In the genomic region with DNA sequence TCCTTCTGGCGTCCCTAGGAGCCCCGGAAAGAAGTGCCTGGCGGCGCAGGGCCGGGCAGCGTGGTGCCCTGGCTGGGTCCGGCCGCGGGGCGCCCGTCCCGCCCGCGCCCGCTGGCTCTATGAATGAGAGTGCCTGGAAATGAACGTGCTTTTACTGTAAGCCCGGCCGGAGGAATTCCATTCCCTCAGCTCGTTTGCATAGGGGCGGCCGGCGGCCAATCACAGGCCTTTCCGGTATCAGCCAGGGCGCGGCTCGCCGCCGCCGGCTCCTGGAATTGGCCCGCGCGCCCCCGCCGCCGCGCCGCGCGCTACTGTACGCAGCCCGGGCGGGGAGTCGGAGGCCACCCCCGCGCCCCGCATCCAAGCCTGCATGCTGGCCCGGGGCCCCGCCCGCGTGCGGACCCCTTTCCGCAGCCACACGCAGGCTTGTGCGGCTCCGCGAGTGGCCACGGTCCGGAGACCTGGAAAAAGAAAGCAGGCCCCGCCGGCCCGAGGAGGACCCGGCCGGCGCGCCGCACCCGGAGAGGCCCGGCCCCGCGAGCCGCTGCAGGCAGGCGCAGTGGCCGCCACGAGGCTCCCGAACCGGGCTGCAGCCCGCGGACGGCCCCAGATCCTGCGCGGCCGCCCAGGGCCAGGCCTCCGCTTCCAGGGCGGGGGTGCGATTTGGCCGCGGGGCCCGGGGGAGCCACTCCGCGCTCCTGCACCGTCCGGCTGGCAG, we compare ENCODE assay signal across 1 cellular context.
TF ChIP-seq lines count a peak whose summit lies in the region.

No MANE protein-coding gene starts in this region.

TF ChIP-seq in HepG2, 621 proteins besides CTCF, POLR2A, EP300 and RAD21 (continued from another document and continues in another):
- TF ChIP-seq, protein P1, sequence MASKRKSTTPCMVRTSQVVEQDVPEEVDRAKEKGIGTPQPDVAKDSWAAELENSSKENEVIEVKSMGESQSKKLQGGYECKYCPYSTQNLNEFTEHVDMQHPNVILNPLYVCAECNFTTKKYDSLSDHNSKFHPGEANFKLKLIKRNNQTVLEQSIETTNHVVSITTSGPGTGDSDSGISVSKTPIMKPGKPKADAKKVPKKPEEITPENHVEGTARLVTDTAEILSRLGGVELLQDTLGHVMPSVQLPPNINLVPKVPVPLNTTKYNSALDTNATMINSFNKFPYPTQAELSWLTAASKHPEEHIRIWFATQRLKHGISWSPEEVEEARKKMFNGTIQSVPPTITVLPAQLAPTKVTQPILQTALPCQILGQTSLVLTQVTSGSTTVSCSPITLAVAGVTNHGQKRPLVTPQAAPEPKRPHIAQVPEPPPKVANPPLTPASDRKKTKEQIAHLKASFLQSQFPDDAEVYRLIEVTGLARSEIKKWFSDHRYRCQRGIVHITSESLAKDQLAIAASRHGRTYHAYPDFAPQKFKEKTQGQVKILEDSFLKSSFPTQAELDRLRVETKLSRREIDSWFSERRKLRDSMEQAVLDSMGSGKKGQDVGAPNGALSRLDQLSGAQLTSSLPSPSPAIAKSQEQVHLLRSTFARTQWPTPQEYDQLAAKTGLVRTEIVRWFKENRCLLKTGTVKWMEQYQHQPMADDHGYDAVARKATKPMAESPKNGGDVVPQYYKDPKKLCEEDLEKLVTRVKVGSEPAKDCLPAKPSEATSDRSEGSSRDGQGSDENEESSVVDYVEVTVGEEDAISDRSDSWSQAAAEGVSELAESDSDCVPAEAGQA (IDR thresholded peaks at IDR 0.05; ENCODE audit: low read depth): no peak
- TF ChIP-seq, protein P1 (CRISPR knock-in tag; IDR thresholded peaks at IDR 0.05; ENCODE audit: borderline replicate concordance): 0 out of 2 replicates have a peak, but pooled peaks have one; percentile 80
- TF ChIP-seq SMAD3 (CRISPR knock-in tag; IDR thresholded peaks at IDR 0.05) (no peak), ZC3H13 (CRISPR knock-in tag; IDR thresholded peaks at IDR 0.05) (no peak), ZNF207 (IDR thresholded peaks at IDR 0.05; ENCODE audit: borderline replicate concordance) (no peak), RBM39 (IDR thresholded peaks at IDR 0.05; ENCODE audit: low read depth, low read length, poor library complexity, severe bottlenecking) (peak; percentile 66), SRSF1 (optimal IDR thresholded peaks at IDR 0.05; ENCODE audit: low read depth, low read length) (peak; percentile 29), ETV6 (CRISPR knock-in tag; conservative IDR thresholded peaks at IDR 0.05) (no peak), CEBPB (IDR thresholded peaks at IDR 0.05; ENCODE audit: borderline replicate concordance, low read depth, low read length) (no peak), MED8 (CRISPR knock-in tag; IDR thresholded peaks at IDR 0.05; ENCODE audit: insufficient replicate concordance) (no peak), JUN (CRISPR knock-in tag; IDR thresholded peaks at IDR 0.05) (no peak), YEATS2 (CRISPR knock-in tag; IDR thresholded peaks at IDR 0.05; ENCODE audit: borderline replicate concordance) (no peak), GPN1 (CRISPR knock-in tag; IDR thresholded peaks at IDR 0.05; ENCODE audit: borderline replicate concordance) (no peak), ZFP36 (IDR thresholded peaks at IDR 0.05; ENCODE audit: borderline replicate concordance, low read depth, low read length, partially characterized antibody) (no peak)
- TF ChIP-seq, protein P2, sequence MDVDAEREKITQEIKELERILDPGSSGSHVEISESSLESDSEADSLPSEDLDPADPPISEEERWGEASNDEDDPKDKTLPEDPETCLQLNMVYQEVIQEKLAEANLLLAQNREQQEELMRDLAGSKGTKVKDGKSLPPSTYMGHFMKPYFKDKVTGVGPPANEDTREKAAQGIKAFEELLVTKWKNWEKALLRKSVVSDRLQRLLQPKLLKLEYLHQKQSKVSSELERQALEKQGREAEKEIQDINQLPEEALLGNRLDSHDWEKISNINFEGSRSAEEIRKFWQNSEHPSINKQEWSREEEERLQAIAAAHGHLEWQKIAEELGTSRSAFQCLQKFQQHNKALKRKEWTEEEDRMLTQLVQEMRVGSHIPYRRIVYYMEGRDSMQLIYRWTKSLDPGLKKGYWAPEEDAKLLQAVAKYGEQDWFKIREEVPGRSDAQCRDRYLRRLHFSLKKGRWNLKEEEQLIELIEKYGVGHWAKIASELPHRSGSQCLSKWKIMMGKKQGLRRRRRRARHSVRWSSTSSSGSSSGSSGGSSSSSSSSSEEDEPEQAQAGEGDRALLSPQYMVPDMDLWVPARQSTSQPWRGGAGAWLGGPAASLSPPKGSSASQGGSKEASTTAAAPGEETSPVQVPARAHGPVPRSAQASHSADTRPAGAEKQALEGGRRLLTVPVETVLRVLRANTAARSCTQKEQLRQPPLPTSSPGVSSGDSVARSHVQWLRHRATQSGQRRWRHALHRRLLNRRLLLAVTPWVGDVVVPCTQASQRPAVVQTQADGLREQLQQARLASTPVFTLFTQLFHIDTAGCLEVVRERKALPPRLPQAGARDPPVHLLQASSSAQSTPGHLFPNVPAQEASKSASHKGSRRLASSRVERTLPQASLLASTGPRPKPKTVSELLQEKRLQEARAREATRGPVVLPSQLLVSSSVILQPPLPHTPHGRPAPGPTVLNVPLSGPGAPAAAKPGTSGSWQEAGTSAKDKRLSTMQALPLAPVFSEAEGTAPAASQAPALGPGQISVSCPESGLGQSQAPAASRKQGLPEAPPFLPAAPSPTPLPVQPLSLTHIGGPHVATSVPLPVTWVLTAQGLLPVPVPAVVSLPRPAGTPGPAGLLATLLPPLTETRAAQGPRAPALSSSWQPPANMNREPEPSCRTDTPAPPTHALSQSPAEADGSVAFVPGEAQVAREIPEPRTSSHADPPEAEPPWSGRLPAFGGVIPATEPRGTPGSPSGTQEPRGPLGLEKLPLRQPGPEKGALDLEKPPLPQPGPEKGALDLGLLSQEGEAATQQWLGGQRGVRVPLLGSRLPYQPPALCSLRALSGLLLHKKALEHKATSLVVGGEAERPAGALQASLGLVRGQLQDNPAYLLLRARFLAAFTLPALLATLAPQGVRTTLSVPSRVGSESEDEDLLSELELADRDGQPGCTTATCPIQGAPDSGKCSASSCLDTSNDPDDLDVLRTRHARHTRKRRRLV (CRISPR knock-in tag; IDR thresholded peaks at IDR 0.05): no peak
- TF ChIP-seq, protein P3, sequence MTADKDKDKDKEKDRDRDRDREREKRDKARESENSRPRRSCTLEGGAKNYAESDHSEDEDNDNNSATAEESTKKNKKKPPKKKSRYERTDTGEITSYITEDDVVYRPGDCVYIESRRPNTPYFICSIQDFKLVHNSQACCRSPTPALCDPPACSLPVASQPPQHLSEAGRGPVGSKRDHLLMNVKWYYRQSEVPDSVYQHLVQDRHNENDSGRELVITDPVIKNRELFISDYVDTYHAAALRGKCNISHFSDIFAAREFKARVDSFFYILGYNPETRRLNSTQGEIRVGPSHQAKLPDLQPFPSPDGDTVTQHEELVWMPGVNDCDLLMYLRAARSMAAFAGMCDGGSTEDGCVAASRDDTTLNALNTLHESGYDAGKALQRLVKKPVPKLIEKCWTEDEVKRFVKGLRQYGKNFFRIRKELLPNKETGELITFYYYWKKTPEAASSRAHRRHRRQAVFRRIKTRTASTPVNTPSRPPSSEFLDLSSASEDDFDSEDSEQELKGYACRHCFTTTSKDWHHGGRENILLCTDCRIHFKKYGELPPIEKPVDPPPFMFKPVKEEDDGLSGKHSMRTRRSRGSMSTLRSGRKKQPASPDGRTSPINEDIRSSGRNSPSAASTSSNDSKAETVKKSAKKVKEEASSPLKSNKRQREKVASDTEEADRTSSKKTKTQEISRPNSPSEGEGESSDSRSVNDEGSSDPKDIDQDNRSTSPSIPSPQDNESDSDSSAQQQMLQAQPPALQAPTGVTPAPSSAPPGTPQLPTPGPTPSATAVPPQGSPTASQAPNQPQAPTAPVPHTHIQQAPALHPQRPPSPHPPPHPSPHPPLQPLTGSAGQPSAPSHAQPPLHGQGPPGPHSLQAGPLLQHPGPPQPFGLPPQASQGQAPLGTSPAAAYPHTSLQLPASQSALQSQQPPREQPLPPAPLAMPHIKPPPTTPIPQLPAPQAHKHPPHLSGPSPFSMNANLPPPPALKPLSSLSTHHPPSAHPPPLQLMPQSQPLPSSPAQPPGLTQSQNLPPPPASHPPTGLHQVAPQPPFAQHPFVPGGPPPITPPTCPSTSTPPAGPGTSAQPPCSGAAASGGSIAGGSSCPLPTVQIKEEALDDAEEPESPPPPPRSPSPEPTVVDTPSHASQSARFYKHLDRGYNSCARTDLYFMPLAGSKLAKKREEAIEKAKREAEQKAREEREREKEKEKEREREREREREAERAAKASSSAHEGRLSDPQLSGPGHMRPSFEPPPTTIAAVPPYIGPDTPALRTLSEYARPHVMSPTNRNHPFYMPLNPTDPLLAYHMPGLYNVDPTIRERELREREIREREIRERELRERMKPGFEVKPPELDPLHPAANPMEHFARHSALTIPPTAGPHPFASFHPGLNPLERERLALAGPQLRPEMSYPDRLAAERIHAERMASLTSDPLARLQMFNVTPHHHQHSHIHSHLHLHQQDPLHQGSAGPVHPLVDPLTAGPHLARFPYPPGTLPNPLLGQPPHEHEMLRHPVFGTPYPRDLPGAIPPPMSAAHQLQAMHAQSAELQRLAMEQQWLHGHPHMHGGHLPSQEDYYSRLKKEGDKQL (CRISPR knock-in tag; IDR thresholded peaks at IDR 0.05; ENCODE audit: low read depth): no peak
- TF ChIP-seq, protein P4, sequence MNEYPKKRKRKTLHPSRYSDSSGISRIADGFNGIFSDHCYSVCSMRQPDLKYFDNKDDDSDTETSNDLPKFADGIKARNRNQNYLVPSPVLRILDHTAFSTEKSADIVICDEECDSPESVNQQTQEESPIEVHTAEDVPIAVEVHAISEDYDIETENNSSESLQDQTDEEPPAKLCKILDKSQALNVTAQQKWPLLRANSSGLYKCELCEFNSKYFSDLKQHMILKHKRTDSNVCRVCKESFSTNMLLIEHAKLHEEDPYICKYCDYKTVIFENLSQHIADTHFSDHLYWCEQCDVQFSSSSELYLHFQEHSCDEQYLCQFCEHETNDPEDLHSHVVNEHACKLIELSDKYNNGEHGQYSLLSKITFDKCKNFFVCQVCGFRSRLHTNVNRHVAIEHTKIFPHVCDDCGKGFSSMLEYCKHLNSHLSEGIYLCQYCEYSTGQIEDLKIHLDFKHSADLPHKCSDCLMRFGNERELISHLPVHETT (CRISPR knock-in tag; conservative IDR thresholded peaks at IDR 0.05): no peak
- TF ChIP-seq, protein P5, sequence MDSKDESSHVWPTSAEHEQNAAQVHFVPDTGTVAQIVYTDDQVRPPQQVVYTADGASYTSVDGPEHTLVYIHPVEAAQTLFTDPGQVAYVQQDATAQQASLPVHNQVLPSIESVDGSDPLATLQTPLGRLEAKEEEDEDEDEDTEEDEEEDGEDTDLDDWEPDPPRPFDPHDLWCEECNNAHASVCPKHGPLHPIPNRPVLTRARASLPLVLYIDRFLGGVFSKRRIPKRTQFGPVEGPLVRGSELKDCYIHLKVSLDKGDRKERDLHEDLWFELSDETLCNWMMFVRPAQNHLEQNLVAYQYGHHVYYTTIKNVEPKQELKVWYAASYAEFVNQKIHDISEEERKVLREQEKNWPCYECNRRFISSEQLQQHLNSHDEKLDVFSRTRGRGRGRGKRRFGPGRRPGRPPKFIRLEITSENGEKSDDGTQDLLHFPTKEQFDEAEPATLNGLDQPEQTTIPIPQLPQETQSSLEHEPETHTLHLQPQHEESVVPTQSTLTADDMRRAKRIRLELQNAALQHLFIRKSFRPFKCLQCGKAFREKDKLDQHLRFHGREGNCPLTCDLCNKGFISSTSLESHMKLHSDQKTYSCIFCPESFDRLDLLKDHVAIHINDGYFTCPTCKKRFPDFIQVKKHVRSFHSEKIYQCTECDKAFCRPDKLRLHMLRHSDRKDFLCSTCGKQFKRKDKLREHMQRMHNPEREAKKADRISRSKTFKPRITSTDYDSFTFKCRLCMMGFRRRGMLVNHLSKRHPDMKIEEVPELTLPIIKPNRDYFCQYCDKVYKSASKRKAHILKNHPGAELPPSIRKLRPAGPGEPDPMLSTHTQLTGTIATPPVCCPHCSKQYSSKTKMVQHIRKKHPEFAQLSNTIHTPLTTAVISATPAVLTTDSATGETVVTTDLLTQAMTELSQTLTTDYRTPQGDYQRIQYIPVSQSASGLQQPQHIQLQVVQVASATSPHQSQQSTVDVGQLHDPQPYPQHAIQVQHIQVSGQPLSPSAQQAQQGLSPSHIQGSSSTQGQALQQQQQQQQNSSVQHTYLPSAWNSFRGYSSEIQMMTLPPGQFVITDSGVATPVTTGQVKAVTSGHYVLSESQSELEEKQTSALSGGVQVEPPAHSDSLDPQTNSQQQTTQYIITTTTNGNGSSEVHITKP (CRISPR knock-in tag; IDR thresholded peaks at IDR 0.05; ENCODE audit: low read depth): no peak
